In the genomic region with DNA sequence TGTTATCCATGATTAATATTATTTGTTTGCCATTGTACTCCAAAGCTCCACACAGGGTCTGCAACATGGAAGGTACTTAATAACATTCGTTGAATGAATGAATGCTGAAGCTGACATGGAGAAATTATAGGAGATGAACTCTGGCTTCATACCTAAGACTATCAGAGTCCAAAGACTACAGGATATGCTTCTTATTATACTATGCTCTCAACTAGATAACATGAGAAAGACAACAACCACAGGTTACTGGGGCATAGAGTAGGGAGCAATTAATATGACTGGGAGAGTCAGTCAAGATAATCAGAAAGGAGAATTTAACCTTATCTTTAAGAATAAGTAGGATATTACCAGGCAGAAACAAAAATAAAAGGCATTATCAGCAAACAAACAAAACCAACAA, we compare ENCODE assay signal across 1 cellular context.
TF ChIP-seq lines count a peak whose summit lies in the region.

No MANE protein-coding gene starts in this region.

TF ChIP-seq in GM12878, 131 proteins besides CTCF, POLR2A, EP300 and RAD21 (continued from another document):
- TF ChIP-seq, protein P1, sequence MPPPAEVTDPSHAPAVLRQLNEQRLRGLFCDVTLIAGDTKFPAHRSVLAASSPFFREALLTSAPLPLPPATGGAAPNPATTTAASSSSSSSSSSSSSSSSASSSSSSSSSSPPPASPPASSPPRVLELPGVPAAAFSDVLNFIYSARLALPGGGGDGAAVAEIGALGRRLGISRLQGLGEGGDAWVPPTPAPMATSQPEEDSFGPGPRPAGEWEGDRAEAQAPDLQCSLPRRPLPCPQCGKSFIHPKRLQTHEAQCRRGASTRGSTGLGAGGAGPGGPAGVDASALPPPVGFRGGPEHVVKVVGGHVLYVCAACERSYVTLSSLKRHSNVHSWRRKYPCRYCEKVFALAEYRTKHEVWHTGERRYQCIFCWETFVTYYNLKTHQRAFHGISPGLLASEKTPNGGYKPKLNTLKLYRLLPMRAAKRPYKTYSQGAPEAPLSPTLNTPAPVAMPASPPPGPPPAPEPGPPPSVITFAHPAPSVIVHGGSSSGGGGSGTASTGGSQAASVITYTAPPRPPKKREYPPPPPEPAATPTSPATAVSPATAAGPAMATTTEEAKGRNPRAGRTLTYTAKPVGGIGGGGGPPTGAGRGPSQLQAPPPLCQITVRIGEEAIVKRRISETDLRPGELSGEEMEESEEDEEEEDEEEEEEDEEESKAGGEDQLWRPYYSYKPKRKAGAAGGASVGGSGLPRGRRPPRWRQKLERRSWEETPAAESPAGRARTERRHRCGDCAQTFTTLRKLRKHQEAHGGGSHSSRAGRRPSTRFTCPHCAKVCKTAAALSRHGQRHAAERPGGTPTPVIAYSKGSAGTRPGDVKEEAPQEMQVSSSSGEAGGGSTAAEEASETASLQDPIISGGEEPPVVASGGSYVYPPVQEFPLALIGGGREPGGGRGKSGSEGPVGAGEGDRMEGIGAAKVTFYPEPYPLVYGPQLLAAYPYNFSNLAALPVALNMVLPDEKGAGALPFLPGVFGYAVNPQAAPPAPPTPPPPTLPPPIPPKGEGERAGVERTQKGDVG (CRISPR knock-in tag; IDR thresholded peaks at IDR 0.05): no peak
- no peak for TF ChIP-seq ZNF622 (IDR thresholded peaks at IDR 0.05)
- no peak for TF ChIP-seq ZNF274 (IDR thresholded peaks at IDR 0.05; ENCODE audit: insufficient read depth, insufficient read length)
- no peak for TF ChIP-seq GATAD2B (conservative IDR thresholded peaks at IDR 0.05; ENCODE audit: low read depth)
- TF ChIP-seq MTA3 (IDR thresholded peaks at IDR 0.05; ENCODE audit: borderline replicate concordance, low read length): no peak
TF ChIP-seq in GM12878: peak in this region for 0.
